Comparison of ENCODE assay signal across 11 cellular contexts in genomic region chr2:64866797-64867196, GRCh38.
A peak's percentile ranks its signal among the peaks of the same experiment; 100 is the strongest.
DNase-seq lines count a peak whose midpoint lies in the region; ATAC-seq and TF ChIP-seq lines count a peak whose summit lies in the region.
"Had no signal": no experiment of that assay in that cellular context is flagged by ENCODE, and none has a peak within 500 bp of the region (broad histone marks: within the 10 kb centered on the region; RNA-seq: fewer than 3 reads in every experiment).

No MANE protein-coding gene starts in this region.

- DNase-seq in Right ventricle myocardium superior, result peak; percentile 58
- DNase-seq in left cardiac atrium, result no peak
- peak; percentile 71 for DNase-seq in astrocyte of the cerebellum (ENCODE audit: low read depth)
- peak; percentile 75 for DNase-seq in ureter (ENCODE audit: low spot score)
- no peak for DNase-seq in esophagus squamous epithelium (lab: John Stamatoyannopoulos, UW)
- no peak for DNase-seq in NCI-H1105 (lab: John Stamatoyannopoulos, UW)
- DNase-seq: DMS153, small intestine had no signal

- H3K27me3 ChIP-seq in liver (ENCODE audit: control insufficient read depth in 4 of 4, insufficient read depth in 4 of 4, low read length in 3 of 4), result no peaks in the 10 kb centered on the region
- no peaks in the 10 kb centered on the region for H3K27me3 ChIP-seq in esophagus squamous epithelium

- intact Hi-C loops in Right ventricle myocardium superior (cut with DNase I), result loop anchor here (5.0 kb wide), 2 partner anchors 269 to 344 kb away; partner anchors contain the start of gene AFTPH
- intact Hi-C loops in left cardiac atrium (cut with DNase I), result loop anchor here in 1 of 2 donors (5.0 to 10.0 kb wide), 2 partner anchors 222 to 274 kb away; no protein-coding TSS in a partner anchor
- intact Hi-C loops in esophagus squamous epithelium (cut with DNase I), result loop anchor here (5.0 to 10.0 kb wide), 2 partner anchors 112 to 274 kb away; no protein-coding TSS in a partner anchor

- no peak for TF ChIP-seq RAD21 in liver (IDR thresholded peaks at IDR 0.05)

- no peaks in the 10 kb centered on the region for H3K9me3 ChIP-seq in liver (ENCODE audit: control insufficient read depth in 4 of 4, low read length in 3 of 4)
- H3K9me3 ChIP-seq in esophagus squamous epithelium, result no peaks in the 10 kb centered on the region

- no peak overlapping the region for H3K9ac ChIP-seq in liver (ENCODE audit: low read depth in 1 of 2, low read length in 2 of 2)

- no peak overlapping the region for H3K27ac ChIP-seq in liver (ENCODE audit: low read depth in 1 of 2, low read length in 2 of 2)
- peak overlapping the region in 2 of 4 donors; percentile 13 to 36 for H3K27ac ChIP-seq in esophagus squamous epithelium

- 34% methylated on average over 8 of the region's 8 CpGs for WGBS in liver
- 41 to 52% methylated on average over 5 to 7 of the region's 8 CpGs for WGBS in esophagus squamous epithelium, 2 donors

- no peak overlapping the region for H3K4me3 ChIP-seq in astrocyte of the cerebellum (ENCODE audit: low read depth, low read length)
- no peak overlapping the region for H3K4me3 ChIP-seq in liver (ENCODE audit: low read depth in 1 of 3, low read length in 3 of 3)
- H3K4me3 ChIP-seq in esophagus squamous epithelium, result no peak overlapping the region

- in situ Hi-C loops in astrocyte of the cerebellum (cut with HindIII; ENCODE audit: low sequenced_read_pairs), result no loop called here

- H3K4me1 ChIP-seq in liver (ENCODE audit: control insufficient read depth in 4 of 4, insufficient read depth in 4 of 4, low read length in 3 of 4) (peaks cover 2 to 5% (median 3%) of the 10 kb centered on the region in 4 donors), esophagus squamous epithelium (peaks cover 9 to 54% (median 15%) of the 10 kb centered on the region in 3 donors)

- TF ChIP-seq POLR2A in esophagus squamous epithelium (IDR thresholded peaks at IDR 0.05), result no peak

- ATAC-seq in Right ventricle myocardium superior (ENCODE audit: poor library complexity), result no peak
- no peak for ATAC-seq in left cardiac atrium
- no peak for ATAC-seq in HG03175 (IDR thresholded peaks at IDR 0.05; ENCODE audit: unreplicated experiment)
- ATAC-seq: activated CD4-positive, CD25-positive, alpha-beta regulatory T cell treated with anti-CD3 and anti-CD28 coated beads, Interleukin-2, amount 50 U/mL, for 24 hours had no signal

- TF ChIP-seq CTCF in astrocyte of the cerebellum (IDR thresholded peaks at IDR 0.05; ENCODE audit: low read depth, low read length, missing control alignments) (no peak), liver (IDR thresholded peaks at IDR 0.05; ENCODE audit: low read depth, low read length, missing input control) (no peak), esophagus squamous epithelium (IDR thresholded peaks at IDR 0.05) (no peak)

- H3K36me3 ChIP-seq in liver (ENCODE audit: control insufficient read depth in 4 of 4, insufficient read depth in 3 of 4, low read depth in 1 of 4, low read length in 3 of 4) (no peaks in the 10 kb centered on the region), esophagus squamous epithelium (no peaks in the 10 kb centered on the region)

TF ChIP-seq in liver, 16 proteins besides CTCF, POLR2A, EP300 and RAD21:
- TF ChIP-seq YY1 (IDR thresholded peaks at IDR 0.05) (peak; percentile 32), JUND (IDR thresholded peaks at IDR 0.05) (no peak)
TF ChIP-seq in liver: peak in this region for 1.

Comparison
In these comparisons a context has a peak if more than half of its experiments do, and no peak if none do; other contexts are left out.
1. DNase-seq: peak in Right ventricle myocardium superior (single experiment), astrocyte of the cerebellum (single experiment) and ureter (single experiment); none in left cardiac atrium (single experiment), esophagus squamous epithelium (single experiment) and NCI-H1105 (single experiment).